Comparison of ENCODE assay signal across 9 cellular contexts in the genomic region with DNA sequence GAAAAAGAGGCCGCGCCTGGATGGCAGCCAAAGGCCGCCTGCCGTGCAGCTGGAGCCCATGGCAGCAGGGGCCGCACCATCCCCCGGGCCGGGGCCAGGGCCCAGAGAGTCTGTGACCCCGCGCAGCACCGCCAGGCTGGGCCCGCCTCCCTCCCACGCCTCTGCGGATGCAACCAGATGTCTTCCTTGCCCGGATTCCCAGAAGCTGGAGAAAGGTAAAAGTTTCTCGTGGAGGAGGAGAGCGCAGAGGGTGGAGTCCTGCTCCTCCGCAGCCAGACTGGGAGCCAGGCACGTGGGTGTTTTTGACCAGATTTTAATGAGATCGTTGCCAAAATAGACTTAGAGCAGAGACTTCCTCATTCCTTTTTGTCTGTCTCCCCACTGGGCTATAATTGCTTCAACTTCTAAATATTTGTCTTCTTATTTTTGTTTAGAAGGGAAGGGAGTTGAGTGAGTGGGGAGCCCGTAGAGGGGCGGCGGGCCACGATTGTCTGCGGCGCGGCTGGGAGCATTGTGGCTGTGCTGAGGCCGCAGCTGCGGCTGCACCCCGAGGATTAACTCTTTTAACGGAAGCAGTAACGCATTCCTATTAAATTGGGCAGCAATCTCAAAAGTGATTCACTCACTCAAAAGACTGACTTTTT. TPM values are rescaled to one million over a fixed set of nuclear protein-coding genes. Genes with fewer than 3 reads are reported as not detected.
DNase-seq lines count a peak whose midpoint lies in the region; ATAC-seq and TF ChIP-seq lines count a peak whose summit lies in the region.
"Had no signal": no experiment of that assay in that cellular context is flagged by ENCODE, and none has a peak within 500 bp of the region (broad histone marks: within the 10 kb centered on the region; RNA-seq: fewer than 3 reads in every experiment).

No MANE protein-coding gene starts in this region.

- H3K27ac ChIP-seq in SJSA1 (peak overlapping the region; percentile 29), gastroesophageal sphincter (peak overlapping the region in 3 of 4 donors; percentile 75 to 78 (median 76)), prostate gland (peak overlapping the region; percentile 33)
- H3K27ac ChIP-seq: cardiac muscle cell had no signal

- peak; percentile 78 for ATAC-seq in gastroesophageal sphincter

- H3K27me3 ChIP-seq in SJSA1 (replicated peaks) (no peaks in the 10 kb centered on the region), gastroesophageal sphincter (no peaks in the 10 kb centered on the region), prostate gland (replicated peaks; ENCODE audit: insufficient read depth) (no peaks in the 10 kb centered on the region)
- H3K27me3 ChIP-seq: cardiac muscle cell had no signal

- peak in 1 of 4 experiments; percentile 10 for TF ChIP-seq CTCF in gastroesophageal sphincter (IDR thresholded peaks at IDR 0.05)
- no peak for TF ChIP-seq CTCF in prostate gland (IDR thresholded peaks at IDR 0.05)

- intact Hi-C loops in prostate gland (cut with DNase I), result no loop called here

- no peak for TF ChIP-seq POLR2A in gastroesophageal sphincter (IDR thresholded peaks at IDR 0.05)
- no peak for TF ChIP-seq POLR2A in prostate gland (IDR thresholded peaks at IDR 0.05)

- H3K36me3 ChIP-seq in SJSA1, result peaks cover 86% of the 10 kb centered on the region
- H3K36me3 ChIP-seq in gastroesophageal sphincter, result peaks cover 0 to 86% of the 10 kb centered on the region in 2 donors
- H3K36me3 ChIP-seq in prostate gland, result no peaks in the 10 kb centered on the region

- no peaks in the 10 kb centered on the region for H3K9me3 ChIP-seq in SJSA1 (replicated peaks)
- no peaks in the 10 kb centered on the region for H3K9me3 ChIP-seq in gastroesophageal sphincter
- no peaks in the 10 kb centered on the region for H3K9me3 ChIP-seq in prostate gland

- TF ChIP-seq EP300 in gastroesophageal sphincter (IDR thresholded peaks at IDR 0.05), result no peak

- H3K4me1 ChIP-seq in SJSA1 (replicated peaks) (peaks cover 30% of the 10 kb centered on the region), gastroesophageal sphincter (peaks cover 0 to 46% (median 30%) of the 10 kb centered on the region in 3 donors), prostate gland (replicated peaks) (peaks cover 17% of the 10 kb centered on the region)

- 5 to 31% methylated on average over 6 to 17 of the region's 31 CpGs for WGBS in gastroesophageal sphincter (ENCODE audit: low coverage in 1 of 2), 2 donors
- WGBS in prostate gland, result 16% methylated on average over 31 of the region's 31 CpGs

- peak overlapping the region; percentile 3; the same call in 1 of the 2 replicates for H3K4me3 ChIP-seq in SJSA1
- H3K4me3 ChIP-seq in gastroesophageal sphincter, result peak overlapping the region in 1 of 2 donors; percentile 29
- H3K4me3 ChIP-seq in prostate gland, result peak overlapping the region in 1 of 2 donors; percentile 3
- H3K4me3 ChIP-seq: cardiac muscle cell had no signal

- DNase-seq in GF-D8 (lab: John Stamatoyannopoulos, UW) (peak; percentile 26), SJSA1 (ENCODE audit: low read depth in 1 of 2, low spot score in 2 of 2) (peak; percentile 82), prostate gland (ENCODE audit: low spot score) (no peak), NCI-H128 (lab: John Stamatoyannopoulos, UW; ENCODE audit: unreplicated experiment) (no peak), ureter (ENCODE audit: low spot score) (no peak), NCI-H524 treated with DMSO at 0.1 percent for 48 hours (lab: John Stamatoyannopoulos, UW) (no peak)
- no peak for DNase-seq in activated T-cell treated with anti-CD3 and anti-CD28 coated beads, Interleukin-2, amount 50 U/mL, for 48 hours

RNA-seq across cellular contexts. Expression of gene NDUFS7, which starts 22.8 kb away (rescaled TPM):
- 83.4 and 112 TPM in 2 replicates for total RNA-seq in SJSA1 (2014; rRNA removed; shearing (Covaris generic))
- total RNA-seq in gastroesophageal sphincter (100 to 1,000 TPM in 1 of 4 donors, 10 to 100 TPM in 3; 77.7 to 106 (median 86.1) TPM), prostate gland (100 to 1,000 TPM; 147 to 202 TPM), ureter (93.5 TPM)

RNA-seq across cellular contexts. Expression of gene GAMT, which starts 40.4 kb away (rescaled TPM):
- total RNA-seq in SJSA1 (2014; rRNA removed; shearing (Covaris generic)), result 28.6 and 35.8 TPM in 2 replicates
- total RNA-seq in gastroesophageal sphincter (10 to 100 TPM; 10.4 to 14.7 (median 10.9) TPM), prostate gland (100 to 1,000 TPM; 100 to 183 TPM), ureter (9.3 TPM)

RNA-seq across cellular contexts. Expression of gene DAZAP1, which starts 46.4 kb away (rescaled TPM):
- total RNA-seq in SJSA1 (2014; rRNA removed; shearing (Covaris generic)), result 92.9 and 131 TPM in 2 replicates
- total RNA-seq in gastroesophageal sphincter (10 to 100 TPM; 45.3 to 75.4 (median 64.0) TPM), prostate gland (10 to 100 TPM; 58.6 to 74.1 TPM), ureter (137 TPM)

Comparison
In these comparisons a context has a peak if more than half of its experiments do, and no peak if none do; other contexts are left out.
1. DNase-seq: peak in GF-D8 (single experiment) and SJSA1 (2 of 2); none in prostate gland (single experiment), NCI-H128 (single experiment), ureter (single experiment), NCI-H524 treated with DMSO at 0.1 percent for 48 hours (single experiment) and activated T-cell treated with anti-CD3 and anti-CD28 coated beads, Interleukin-2, amount 50 U/mL, for 48 hours (0 of 2).
2. Peak in every context shown above with its lines, with median percentiles within 50 percentile points of each other: H3K27ac ChIP-seq.